Comparison of ENCODE assay signal across 17 cellular contexts in genomic region chr4:5824227-5824626, GRCh38.
DNase-seq lines count a peak whose midpoint lies in the region; ATAC-seq, FAIRE-seq and TF ChIP-seq lines count a peak whose summit lies in the region.
"Had no signal": no experiment of that assay in that cellular context is flagged by ENCODE, and none has a peak within 500 bp of the region (broad histone marks: within the 10 kb centered on the region; RNA-seq: fewer than 3 reads in every experiment).

No MANE protein-coding gene starts in this region.

- no TSS peak for BruUV-seq in K562 (replicated peaks; lab: Mats Ljungman, UMichigan)

- peaks cover 31% of the 10 kb centered on the region for H3K36me3 Mint-ChIP-seq in glutamatergic neuron (ENCODE audit: unreplicated experiment)
- H3K36me3 Mint-ChIP-seq: IgD-negative memory B cell had no signal

- ATAC-seq in K562: no peak
- no peak for ATAC-seq in GM21423 (IDR thresholded peaks at IDR 0.05; ENCODE audit: unreplicated experiment)

- DNase-seq in Karpas-422 (no peak), K562 (ENCODE audit: extremely low read depth in 1 of 4, low spot score in 3 of 4) (no peak), glutamatergic neuron (no peak), colonic mucosa (no peak), superior temporal gyrus (ENCODE audit: extremely low spot score) (no peak), BE2C (no peak)
- DNase-seq: NCI-H1048, NCI-H1417 treated with DMSO at 0.1 percent for 48 hours, NCI-H187, NCI-H2107, NCI-H446 treated with DMSO at 0.1 percent for 48 hours had no signal

- H3K9me3 ChIP-seq in Karpas-422 (ENCODE audit: low read length) (no peaks in the 10 kb centered on the region), K562 (replicated peaks; ENCODE audit: control insufficient read depth, insufficient read depth, low read depth, low read length) (no peaks in the 10 kb centered on the region), colonic mucosa (no peaks in the 10 kb centered on the region), BE2C (no peaks in the 10 kb centered on the region)
- H3K9me3 ChIP-seq: MG63, SJCRH30 had no signal

- no peak overlapping the region for H2AFZ ChIP-seq in Karpas-422 (ENCODE audit: low read length)
- H2AFZ ChIP-seq in K562 (ENCODE audit: low read depth, low read length): no peak overlapping the region

- peaks cover 24% of the 10 kb centered on the region for H3K27me3 Mint-ChIP-seq in glutamatergic neuron (ENCODE audit: unreplicated experiment)

- H3K9ac ChIP-seq in Karpas-422 (ENCODE audit: low read length): no peak overlapping the region
- H3K9ac ChIP-seq in K562 (ENCODE audit: insufficient read depth in 1 of 2, low read depth in 2 of 2, low read length in 2 of 2): no peak overlapping the region
- no peak overlapping the region for H3K9ac ChIP-seq in colonic mucosa (ENCODE audit: low read depth in 2 of 2, low read length in 2 of 2)

- H3K36me3 ChIP-seq in Karpas-422 (ENCODE audit: insufficient read depth, low read length) (no peaks in the 10 kb centered on the region), K562 (ENCODE audit: control insufficient read depth, insufficient read depth, low read length) (no peaks in the 10 kb centered on the region), colonic mucosa (no peaks in the 10 kb centered on the region), BE2C (peaks cover 91% of the 10 kb centered on the region)
- H3K36me3 ChIP-seq: MG63 had no signal

- peaks cover 20% of the 10 kb centered on the region for H3K4me1 Mint-ChIP-seq in glutamatergic neuron (ENCODE audit: low read depth, unreplicated experiment)

- intact Hi-C loops in K562 (cut with micrococcal nuclease) (no loop called here), colonic mucosa (cut with DNase I) (no loop called here)

- H3K4me3 ChIP-seq in Karpas-422 (ENCODE audit: low read length): no peak overlapping the region
- H3K4me3 ChIP-seq in K562: no peak overlapping the region
- H3K4me3 ChIP-seq in colonic mucosa: no peak overlapping the region
- no peak overlapping the region for H3K4me3 ChIP-seq in BE2C (ENCODE audit: low read depth, low read length)
- H3K4me3 ChIP-seq: MG63, SJCRH30 had no signal

- H3K27ac ChIP-seq in Karpas-422 (ENCODE audit: low read length) (peak overlapping the region; percentile 75; the same call in 1 of the 2 replicates), K562 (ENCODE audit: extremely low read depth, low read depth, low read length) (no peak overlapping the region), colonic mucosa (no peak overlapping the region)
- H3K27ac ChIP-seq: C4-2B, SJCRH30 had no signal

- TF ChIP-seq CTCF in K562 (IDR thresholded peaks at IDR 0.05 in 2 of 3, conservative IDR thresholded peaks at IDR 0.05 in 1 of 3; ENCODE audit: insufficient read depth in 2 of 3, low read depth in 1 of 3, low read length in 3 of 3): no peak
- no peak for TF ChIP-seq CTCF in glutamatergic neuron (IDR thresholded peaks at IDR 0.05; ENCODE audit: partially characterized antibody, unreplicated experiment)
- TF ChIP-seq CTCF in colonic mucosa (IDR thresholded peaks at IDR 0.05): no peak
- no peak for TF ChIP-seq CTCF in BE2C (IDR thresholded peaks at IDR 0.05; ENCODE audit: low read depth, low read length)

- CTCF ChIA-PET in K562 (lab: Yijun Ruan, JAX; ENCODE audit: low intra/inter-chr PET ratio): interaction anchor here (0.6 kb wide), 1 partner anchor 798 kb away, joined by 3 read pairs; no protein-coding TSS in a partner anchor

- no peak for FAIRE-seq in K562 (lab: Jason Lieb, UNC)
- FAIRE-seq: H54 had no signal

- H3K79me2 ChIP-seq in Karpas-422 (ENCODE audit: low read length): no peaks in the 10 kb centered on the region
- H3K79me2 ChIP-seq in K562 (ENCODE audit: control insufficient read depth, insufficient read depth, low read length): no peaks in the 10 kb centered on the region

- H3K4me1 ChIP-seq in Karpas-422 (ENCODE audit: low read length) (peaks cover 57% of the 10 kb centered on the region), K562 (replicated peaks in 1 of 2; ENCODE audit: control insufficient read depth in 2 of 2, insufficient read depth in 2 of 2, low read length in 2 of 2) (no peaks in the 10 kb centered on the region), colonic mucosa (no peaks in the 10 kb centered on the region), BE2C (no peaks in the 10 kb centered on the region)
- H3K4me1 ChIP-seq: SJCRH30 had no signal

- POLR2A ChIA-PET in K562 (lab: Yijun Ruan, JAX): no interaction called here

- no peak overlapping the region for H3K4me3 Mint-ChIP-seq in glutamatergic neuron (ENCODE audit: unreplicated experiment)
- H3K4me3 Mint-ChIP-seq: IgD-negative memory B cell had no signal

- H3K27ac Mint-ChIP-seq in glutamatergic neuron (ENCODE audit: unreplicated experiment): peak overlapping the region; percentile 29

- 30% methylated on average over 7 of the region's 7 CpGs for WGBS in K562 (ENCODE audit: insufficient coverage, low coverage, missing lambda C conversion rate)

- peaks cover 42% of the 10 kb centered on the region for H3K9me3 Mint-ChIP-seq in glutamatergic neuron (ENCODE audit: unreplicated experiment)

- H3K4me2 ChIP-seq in Karpas-422 (ENCODE audit: low read depth, low read length, poor library complexity, severe bottlenecking): peak overlapping the region; percentile 32
- H3K4me2 ChIP-seq in K562 (ENCODE audit: insufficient read depth, low read length): no peak overlapping the region

- H3K9me1 ChIP-seq in K562 (ENCODE audit: control insufficient read depth, insufficient read depth, low read length): no peaks in the 10 kb centered on the region

- H4K20me1 ChIP-seq in Karpas-422 (ENCODE audit: insufficient read depth, low read depth, low read length): no peaks in the 10 kb centered on the region
- no peaks in the 10 kb centered on the region; the same call in 1 of the 2 replicates for H4K20me1 ChIP-seq in K562 (replicated peaks; ENCODE audit: control insufficient read depth, insufficient read depth, low read length)

- TF ChIP-seq EP300 in K562 (IDR thresholded peaks at IDR 0.05; ENCODE audit: low read length): no peak

- H3K9me2 ChIP-seq in Karpas-422 (replicated peaks; ENCODE audit: insufficient read depth, low read length): no peaks in the 10 kb centered on the region

- H3K27me3 ChIP-seq in Karpas-422 (ENCODE audit: low read length) (no peaks in the 10 kb centered on the region), K562 (ENCODE audit: control insufficient read depth in 2 of 2, insufficient read depth in 2 of 2, low read length in 2 of 2) (peaks cover 6 to 12% of the 10 kb centered on the region in 2 experiments; a peak in 2 of 5 replicates), colonic mucosa (no peaks in the 10 kb centered on the region), BE2C (no peaks in the 10 kb centered on the region)
- H3K27me3 ChIP-seq: MG63, SJCRH30 had no signal

- no peak for TF ChIP-seq RAD21 in K562 (CRISPR knock-in tag; conservative IDR thresholded peaks at IDR 0.05 in 1 of 2, IDR thresholded peaks at IDR 0.05 in 1 of 2)

- no peak for TF ChIP-seq POLR2A in K562 (conservative IDR thresholded peaks at IDR 0.05)

- in situ Hi-C loops in K562 (cut with MboI): loop anchor here (25.0 kb wide), 1 partner anchor 1337 kb away; no protein-coding TSS in a partner anchor

TF ChIP-seq in K562, 482 proteins besides CTCF, POLR2A, EP300 and RAD21:
- TF ChIP-seq FOXJ2 (tag; IDR thresholded peaks at IDR 0.05): no peak
- peak; percentile 27 for TF ChIP-seq TFE3 (CRISPR knock-in tag; IDR thresholded peaks at IDR 0.05)
TF ChIP-seq in K562: peak in this region for 1.
